Comparison of ENCODE assay signal across 17 cellular contexts in the genomic region with DNA sequence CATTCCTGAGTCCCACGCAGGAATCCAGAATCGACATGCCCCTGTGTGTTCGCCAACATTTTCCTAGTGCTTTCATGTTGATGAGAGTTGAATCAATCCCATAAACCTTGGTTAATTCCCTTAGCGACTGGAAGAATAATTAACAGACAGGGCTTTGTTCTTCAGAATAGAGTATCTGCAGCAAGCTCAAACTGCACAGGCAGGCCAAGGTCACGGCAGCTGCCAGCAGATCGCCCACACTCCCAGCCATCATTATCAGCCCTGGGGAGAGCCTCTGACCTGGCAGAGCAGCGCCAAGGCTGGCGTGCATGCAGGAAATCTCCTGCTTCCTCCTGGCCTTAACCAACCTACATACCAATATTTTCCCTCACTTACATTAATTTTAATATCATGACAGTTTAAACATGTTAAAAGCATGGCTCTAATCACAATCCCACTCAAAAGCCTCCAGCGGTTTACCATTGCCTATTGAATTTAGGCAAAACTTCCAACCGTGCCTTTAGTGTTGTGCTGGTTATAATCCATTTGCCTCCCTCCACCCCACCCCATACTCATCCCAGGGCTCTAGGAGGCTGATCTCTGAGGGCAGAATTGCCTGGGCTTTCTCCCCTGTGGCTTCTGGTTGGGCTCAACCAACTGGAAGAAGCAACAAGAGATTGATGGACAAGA. TPM values are rescaled to one million over a fixed set of nuclear protein-coding genes. Genes with fewer than 3 reads are reported as not detected.
DNase-seq lines count a peak whose midpoint lies in the region; ATAC-seq and TF ChIP-seq lines count a peak whose summit lies in the region.
"Had no signal": no experiment of that assay in that cellular context is flagged by ENCODE, and none has a peak within 500 bp of the region (broad histone marks: within the 10 kb centered on the region; RNA-seq: fewer than 3 reads in every experiment).

No MANE protein-coding gene starts in this region.

- no peaks in the 10 kb centered on the region for H3K9me3 ChIP-seq in body of pancreas
- H3K9me3 ChIP-seq: prostate gland had no signal

- H3K27ac ChIP-seq in body of pancreas: peak overlapping the region in 2 of 4 donors; percentile 61 to 63
- H3K27ac ChIP-seq: prostate gland had no signal

- TF ChIP-seq POLR2A in body of pancreas (IDR thresholded peaks at IDR 0.05): no peak

- DNase-seq in NCI-H526 (lab: John Stamatoyannopoulos, UW) (peak; percentile 31 to 68), body of pancreas (peak; percentile 45 to 72 (median 56)), islet precursor cell (peak; percentile 18), pons (ENCODE audit: low spot score) (peak; percentile 71), SK-N-DZ (ENCODE audit: low spot score) (no peak), GM20000 (ENCODE audit: low spot score) (no peak), NK-92 (lab: John Stamatoyannopoulos, UW; ENCODE audit: unreplicated experiment) (no peak)
- DNase-seq: activated CD4-positive, alpha-beta T cell treated with anti-CD3 and anti-CD28 coated beads for 48 hours; activated naive CD8-positive, alpha-beta T cell treated with anti-CD3 and anti-CD28 coated beads, Interleukin-2, amount 10 ng/mL, durations not matched to agents 7 days and 5 days; CD8-positive, alpha-beta T cell; DMS79 treated with DMSO at 0.1 percent for 48 hours; NCI-H2081; stimulated activated CD4-positive, alpha-beta T cell treated with anti-CD3 and anti-CD28 coated beads, Interleukin-4, amount 100 ng/mL, for 4 hours; stimulated activated naive CD8-positive, alpha-beta T cell treated with anti-CD3 and anti-CD28 coated beads, Interleukin-15, amount 100 ng/mL, for 72 hours; trophoblast cell had no signal

- ATAC-seq in body of pancreas (peak; percentile 92), GM18498 (IDR thresholded peaks at IDR 0.05; ENCODE audit: unreplicated experiment) (no peak)
- ATAC-seq: CD8-positive, alpha-beta T cell; stimulated activated naive CD8-positive, alpha-beta T cell treated with anti-CD3 and anti-CD28 coated beads, Interleukin-15, amount 100 ng/mL, for 72 hours had no signal

- intact Hi-C loops in body of pancreas (cut with DNase I): no loop called here

- no peak overlapping the region for H3K4me3 ChIP-seq in body of pancreas
- H3K4me3 ChIP-seq: prostate gland had no signal

- H3K4me1 ChIP-seq in body of pancreas: peaks cover 15% of the 10 kb centered on the region
- H3K4me1 ChIP-seq: prostate gland had no signal

- TF ChIP-seq CTCF in body of pancreas (IDR thresholded peaks at IDR 0.05): no peak
- TF ChIP-seq CTCF in GM20000 (IDR thresholded peaks at IDR 0.05; ENCODE audit: extremely low read depth, missing control alignments): no peak

- H3K36me3 ChIP-seq in body of pancreas (replicated peaks in 1 of 2; ENCODE audit: insufficient read depth in 1 of 2, low read depth in 2 of 2): no peaks in the 10 kb centered on the region
- H3K36me3 ChIP-seq: prostate gland had no signal

- WGBS in body of pancreas, 2 donors: 18 to 23% methylated on average over 10 of the region's 10 CpGs

- no peaks in the 10 kb centered on the region for H3K27me3 ChIP-seq in body of pancreas

RNA-seq across cellular contexts. Expression of gene NCK2, which starts 46.8 kb away (rescaled TPM):
- 10 to 100 TPM; 36.6 to 42.8 TPM for total RNA-seq in body of pancreas
- 54.9 and 64.1 TPM in 2 replicates for polyA plus RNA-seq in SK-N-DZ (2014; cell fraction: cytosol; rRNA removed)
- polyA plus RNA-seq in SK-N-DZ (2014; cell fraction: nucleus; rRNA removed): 18.0 and 25.8 TPM in 2 replicates

Comparison
In these comparisons a context has a peak if more than half of its experiments do, and no peak if none do; other contexts are left out.
1. DNase-seq: peak in NCI-H526 (2 of 2), body of pancreas (4 of 4), islet precursor cell (single experiment) and pons (single experiment); none in SK-N-DZ (single experiment), GM20000 (single experiment) and NK-92 (single experiment).